In genomic region chr9:12876872-12877271, GRCh38 we compare ENCODE assay signal across 21 cellular contexts.
DNase-seq lines count a peak whose midpoint lies in the region; ATAC-seq and TF ChIP-seq lines count a peak whose summit lies in the region.
"Had no signal": no experiment of that assay in that cellular context is flagged by ENCODE, and none has a peak within 500 bp of the region (broad histone marks: within the 10 kb centered on the region; RNA-seq: fewer than 3 reads in every experiment).

No MANE protein-coding gene starts in this region.

- intact Hi-C loops in Calu3 (cut with micrococcal nuclease; ENCODE audit: unreplicated experiment), result no loop called here
- intact Hi-C loops in MCF 10A (cut with micrococcal nuclease), result no loop called here

- POLR2A ChIA-PET in MCF 10A (lab: Yijun Ruan, JAX), result interaction anchor here (0.9 to 5.4 kb wide), 4 partner anchors 58 to 155 kb away, joined by 3 to 42 read pairs (median 4); partner anchors contain the start of gene LURAP1L

- TF ChIP-seq CTCF in Calu3 (IDR thresholded peaks at IDR 0.05; ENCODE audit: unreplicated experiment) (no peak), nephron progenitor cell (IDR thresholded peaks at IDR 0.05) (no peak), MCF 10A (IDR thresholded peaks at IDR 0.05; ENCODE audit: unreplicated experiment) (no peak)

- H3K36me3 Mint-ChIP-seq in Calu3 (ENCODE audit: insufficient read depth, unreplicated experiment), result peaks cover under 1% of the 10 kb centered on the region
- H3K36me3 Mint-ChIP-seq in nephron progenitor cell (ENCODE audit: low read depth), result no peaks in the 10 kb centered on the region
- no peaks in the 10 kb centered on the region for H3K36me3 Mint-ChIP-seq in MCF 10A (ENCODE audit: insufficient read depth, unreplicated experiment)

- CTCF ChIA-PET in Calu3 (lab: Charles Lee) (interaction anchor here (0.6 to 1.2 kb wide), 2 partner anchors 17 to 58 kb away, joined by 3 to 4 read pairs; no protein-coding TSS in a partner anchor), MCF 10A (lab: Yijun Ruan, JAX) (interaction anchor here (1.3 kb wide), 1 partner anchor 10 kb away, joined by 3 read pairs; no protein-coding TSS in a partner anchor)

- H3K4me3 Mint-ChIP-seq in Calu3 (ENCODE audit: low read depth, unreplicated experiment) (no peak overlapping the region), nephron progenitor cell (no peak overlapping the region), MCF 10A (ENCODE audit: unreplicated experiment) (no peak overlapping the region)
- H3K4me3 Mint-ChIP-seq: CD4-positive, alpha-beta T cell had no signal

- H3K27ac Mint-ChIP-seq in Calu3 (ENCODE audit: unreplicated experiment) (peak overlapping the region; percentile 92), nephron progenitor cell (peak overlapping the region; percentile 23), MCF 10A (ENCODE audit: low read depth, unreplicated experiment) (no peak overlapping the region)
- H3K27ac Mint-ChIP-seq: CD4-positive, alpha-beta T cell had no signal

- H3K27me3 Mint-ChIP-seq in Calu3 (ENCODE audit: unreplicated experiment), result no peaks in the 10 kb centered on the region
- no peaks in the 10 kb centered on the region for H3K27me3 Mint-ChIP-seq in nephron progenitor cell (ENCODE audit: low read depth, poor library complexity)
- no peaks in the 10 kb centered on the region for H3K27me3 Mint-ChIP-seq in MCF 10A (ENCODE audit: insufficient read depth, unreplicated experiment)
- H3K27me3 Mint-ChIP-seq: CD4-positive, alpha-beta T cell had no signal

- H3K9me3 Mint-ChIP-seq in Calu3 (ENCODE audit: low read depth, unreplicated experiment), result no peaks in the 10 kb centered on the region
- H3K9me3 Mint-ChIP-seq in nephron progenitor cell, result peaks cover 2% of the 10 kb centered on the region
- H3K9me3 Mint-ChIP-seq in MCF 10A (ENCODE audit: unreplicated experiment), result no peaks in the 10 kb centered on the region

- peak; percentile 44 for ATAC-seq in esophagus mucosa
- ATAC-seq: HCT116 had no signal

- no peak for DNase-seq in Calu3
- DNase-seq in NCI-H524 treated with DMSO at 0.1 percent for 48 hours (lab: John Stamatoyannopoulos, UW), result peak; percentile 47
- DNase-seq in nephron progenitor cell, result no peak
- no peak for DNase-seq in activated gamma-delta T cell treated with Interleukin-2 at 50 U/mL for 16 hours
- no peak for DNase-seq in MCF 10A (ENCODE audit: unreplicated experiment)
- DNase-seq in HCEC 1CT, result no peak
- DNase-seq: ACHN; CD4-positive, alpha-beta T cell; COR-L47; DMS53; GDM1; GOT3; IMR-90; NCI-H1694 treated with DMSO at 0.1 percent for 48 hours; NCI-H2081 treated with DMSO at 0.1 percent for 48 hours; NCI-H2171 treated with DMSO at 0.1 percent for 48 hours; PC-9; RPMI8226; SHP77 treated with DMSO at 0.1 percent for 48 hours had no signal

- H3K4me1 Mint-ChIP-seq in Calu3 (ENCODE audit: low read depth, unreplicated experiment) (peaks cover 53% of the 10 kb centered on the region), nephron progenitor cell (peaks cover 51% of the 10 kb centered on the region), MCF 10A (ENCODE audit: insufficient read depth, unreplicated experiment) (peaks cover 29% of the 10 kb centered on the region)

- BruUV-seq in Calu3 (replicated peaks; lab: Mats Ljungman, UMichigan) (no TSS peak), MCF 10A (replicated peaks; lab: Mats Ljungman, UMichigan) (no TSS peak)
